ENCODE assay signal across 1 cellular context in the genomic region with DNA sequence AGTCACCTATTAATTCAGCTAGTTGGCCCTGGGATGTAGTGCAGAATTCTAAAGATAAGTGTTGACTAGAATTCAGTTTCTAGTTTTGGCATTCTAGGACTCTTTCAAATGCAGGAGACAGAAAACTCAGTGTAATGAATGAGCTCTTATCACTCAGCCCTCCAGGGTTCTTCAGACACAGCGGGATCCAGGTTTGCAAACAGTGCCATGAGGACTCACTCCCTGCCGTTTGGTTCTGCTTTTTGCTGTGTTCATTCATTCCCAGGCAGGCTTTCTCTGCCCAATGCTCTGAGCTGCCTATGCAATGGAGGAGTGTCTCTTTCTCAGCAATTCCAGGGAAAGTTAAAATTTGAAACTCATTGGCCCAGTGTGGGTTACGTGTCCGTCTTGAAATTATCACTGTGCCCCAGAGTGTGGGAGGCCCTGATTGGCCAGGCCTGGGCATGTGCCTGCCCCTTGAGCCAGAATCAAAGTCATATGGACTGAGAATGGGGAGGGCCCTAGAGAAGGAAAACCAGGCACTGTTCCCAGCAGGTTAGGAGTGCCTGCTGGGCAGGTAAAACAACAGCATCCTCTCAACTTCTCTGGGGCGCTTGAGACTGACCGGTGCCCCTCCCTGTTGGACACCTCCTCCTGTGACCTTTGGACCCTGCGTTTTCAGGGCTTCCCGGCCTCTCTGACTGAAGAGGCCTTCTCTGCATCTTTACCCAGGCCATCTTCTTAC.
TF ChIP-seq lines count a peak whose summit lies in the region.

No MANE protein-coding gene starts in this region.

TF ChIP-seq in HEK293, 187 proteins besides CTCF, POLR2A, EP300 and RAD21 (continued from another document and continues in another):
- TF ChIP-seq, protein P1, sequence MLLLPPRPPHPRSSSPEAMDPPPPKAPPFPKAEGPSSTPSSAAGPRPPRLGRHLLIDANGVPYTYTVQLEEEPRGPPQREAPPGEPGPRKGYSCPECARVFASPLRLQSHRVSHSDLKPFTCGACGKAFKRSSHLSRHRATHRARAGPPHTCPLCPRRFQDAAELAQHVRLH (tag by site-specific recombination; IDR thresholded peaks at IDR 0.05): no peak
- TF ChIP-seq ZNF660 (tag by site-specific recombination; IDR thresholded peaks at IDR 0.05) (no peak), ZNF76 (tag by site-specific recombination; IDR thresholded peaks at IDR 0.05; ENCODE audit: borderline replicate concordance, low read depth) (no peak), SP2 (tag by site-specific recombination; IDR thresholded peaks at IDR 0.05) (peak; percentile 43), SETDB1 (IDR thresholded peaks at IDR 0.05; ENCODE audit: insufficient read length, low read length) (no peak), SALL2 (tag by site-specific recombination; IDR thresholded peaks at IDR 0.05; ENCODE audit: borderline replicate concordance) (no peak), ZNF596 (tag by site-specific recombination; IDR thresholded peaks at IDR 0.05) (no peak), ZFP69B (tag by site-specific recombination; IDR thresholded peaks at IDR 0.05) (no peak), ZNF175 (tag by site-specific recombination; IDR thresholded peaks at IDR 0.05) (no peak), HOXA7 (CRISPR knock-in tag; IDR thresholded peaks at IDR 0.05; ENCODE audit: borderline replicate concordance) (no peak), ZBTB49 (tag by site-specific recombination; IDR thresholded peaks at IDR 0.05; ENCODE audit: low read depth) (no peak), ZNF560 (tag by site-specific recombination; IDR thresholded peaks at IDR 0.05; ENCODE audit: borderline replicate concordance) (no peak), ZNF488 (tag by site-specific recombination; IDR thresholded peaks at IDR 0.05) (no peak), ZNF48 (tag by site-specific recombination; IDR thresholded peaks at IDR 0.05) (no peak), BCL11A (tag by site-specific recombination; IDR thresholded peaks at IDR 0.05; ENCODE audit: low read depth) (no peak), ZNF768 (tag by site-specific recombination; IDR thresholded peaks at IDR 0.05) (no peak), ZNF571 (tag by site-specific recombination; IDR thresholded peaks at IDR 0.05) (no peak), ZNF792 (tag by site-specific recombination; IDR thresholded peaks at IDR 0.05) (no peak), ZNF398 (tag by site-specific recombination; IDR thresholded peaks at IDR 0.05) (no peak), TRIM28 (IDR thresholded peaks at IDR 0.05; ENCODE audit: borderline replicate concordance, low read length) (0 out of 2 replicates have a peak, but pooled peaks have one; percentile 62), KLF10 (tag by site-specific recombination; IDR thresholded peaks at IDR 0.05) (no peak), ZNF777 (tag by site-specific recombination; IDR thresholded peaks at IDR 0.05; ENCODE audit: borderline replicate concordance) (no peak), ZNF623 (tag by site-specific recombination; IDR thresholded peaks at IDR 0.05) (no peak), ZNF266 (tag by site-specific recombination; IDR thresholded peaks at IDR 0.05; ENCODE audit: low read depth) (no peak), ZNF664 (tag by site-specific recombination; IDR thresholded peaks at IDR 0.05) (no peak), SP3 (tag by site-specific recombination; IDR thresholded peaks at IDR 0.05) (no peak), ZNF274 (IDR thresholded peaks at IDR 0.05; ENCODE audit: low read length) (no peak), ZNF274 (tag by site-specific recombination; IDR thresholded peaks at IDR 0.05; ENCODE audit: borderline replicate concordance) (no peak), OVOL3 (tag by site-specific recombination; IDR thresholded peaks at IDR 0.05) (no peak), ZNF391 (tag by site-specific recombination; IDR thresholded peaks at IDR 0.05; ENCODE audit: borderline replicate concordance, low read depth) (no peak), ZNF692 (tag by site-specific recombination; IDR thresholded peaks at IDR 0.05) (no peak), ZNF555 (tag by site-specific recombination; conservative IDR thresholded peaks at IDR 0.05) (no peak), ZNF239 (tag by site-specific recombination; IDR thresholded peaks at IDR 0.05) (no peak), OSR2 (tag by site-specific recombination; IDR thresholded peaks at IDR 0.05) (no peak), ZNF837 (tag by site-specific recombination; IDR thresholded peaks at IDR 0.05) (no peak), GLIS2 (tag by site-specific recombination; IDR thresholded peaks at IDR 0.05) (no peak), ZIC2 (tag by site-specific recombination; IDR thresholded peaks at IDR 0.05) (peak; percentile 94), ZFHX2 (tag by site-specific recombination; conservative IDR thresholded peaks at IDR 0.05) (no peak), MEIS1 (CRISPR knock-in tag; IDR thresholded peaks at IDR 0.05; ENCODE audit: borderline replicate concordance) (no peak)
- TF ChIP-seq, protein P2, sequence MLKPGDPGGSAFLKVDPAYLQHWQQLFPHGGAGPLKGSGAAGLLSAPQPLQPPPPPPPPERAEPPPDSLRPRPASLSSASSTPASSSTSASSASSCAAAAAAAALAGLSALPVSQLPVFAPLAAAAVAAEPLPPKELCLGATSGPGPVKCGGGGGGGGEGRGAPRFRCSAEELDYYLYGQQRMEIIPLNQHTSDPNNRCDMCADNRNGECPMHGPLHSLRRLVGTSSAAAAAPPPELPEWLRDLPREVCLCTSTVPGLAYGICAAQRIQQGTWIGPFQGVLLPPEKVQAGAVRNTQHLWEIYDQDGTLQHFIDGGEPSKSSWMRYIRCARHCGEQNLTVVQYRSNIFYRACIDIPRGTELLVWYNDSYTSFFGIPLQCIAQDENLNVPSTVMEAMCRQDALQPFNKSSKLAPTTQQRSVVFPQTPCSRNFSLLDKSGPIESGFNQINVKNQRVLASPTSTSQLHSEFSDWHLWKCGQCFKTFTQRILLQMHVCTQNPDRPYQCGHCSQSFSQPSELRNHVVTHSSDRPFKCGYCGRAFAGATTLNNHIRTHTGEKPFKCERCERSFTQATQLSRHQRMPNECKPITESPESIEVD (tag by site-specific recombination; IDR thresholded peaks at IDR 0.05): peak; percentile 92
- TF ChIP-seq, protein P3, sequence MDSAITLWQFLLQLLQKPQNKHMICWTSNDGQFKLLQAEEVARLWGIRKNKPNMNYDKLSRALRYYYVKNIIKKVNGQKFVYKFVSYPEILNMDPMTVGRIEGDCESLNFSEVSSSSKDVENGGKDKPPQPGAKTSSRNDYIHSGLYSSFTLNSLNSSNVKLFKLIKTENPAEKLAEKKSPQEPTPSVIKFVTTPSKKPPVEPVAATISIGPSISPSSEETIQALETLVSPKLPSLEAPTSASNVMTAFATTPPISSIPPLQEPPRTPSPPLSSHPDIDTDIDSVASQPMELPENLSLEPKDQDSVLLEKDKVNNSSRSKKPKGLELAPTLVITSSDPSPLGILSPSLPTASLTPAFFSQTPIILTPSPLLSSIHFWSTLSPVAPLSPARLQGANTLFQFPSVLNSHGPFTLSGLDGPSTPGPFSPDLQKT (IDR thresholded peaks at IDR 0.05; ENCODE audit: borderline replicate concordance, low read depth, low read length): no peak
- TF ChIP-seq, protein P4, sequence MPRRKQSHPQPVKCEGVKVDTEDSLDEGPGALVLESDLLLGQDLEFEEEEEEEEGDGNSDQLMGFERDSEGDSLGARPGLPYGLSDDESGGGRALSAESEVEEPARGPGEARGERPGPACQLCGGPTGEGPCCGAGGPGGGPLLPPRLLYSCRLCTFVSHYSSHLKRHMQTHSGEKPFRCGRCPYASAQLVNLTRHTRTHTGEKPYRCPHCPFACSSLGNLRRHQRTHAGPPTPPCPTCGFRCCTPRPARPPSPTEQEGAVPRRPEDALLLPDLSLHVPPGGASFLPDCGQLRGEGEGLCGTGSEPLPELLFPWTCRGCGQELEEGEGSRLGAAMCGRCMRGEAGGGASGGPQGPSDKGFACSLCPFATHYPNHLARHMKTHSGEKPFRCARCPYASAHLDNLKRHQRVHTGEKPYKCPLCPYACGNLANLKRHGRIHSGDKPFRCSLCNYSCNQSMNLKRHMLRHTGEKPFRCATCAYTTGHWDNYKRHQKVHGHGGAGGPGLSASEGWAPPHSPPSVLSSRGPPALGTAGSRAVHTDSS (tag by site-specific recombination; IDR thresholded peaks at IDR 0.05): no peak
- TF ChIP-seq, protein P5, sequence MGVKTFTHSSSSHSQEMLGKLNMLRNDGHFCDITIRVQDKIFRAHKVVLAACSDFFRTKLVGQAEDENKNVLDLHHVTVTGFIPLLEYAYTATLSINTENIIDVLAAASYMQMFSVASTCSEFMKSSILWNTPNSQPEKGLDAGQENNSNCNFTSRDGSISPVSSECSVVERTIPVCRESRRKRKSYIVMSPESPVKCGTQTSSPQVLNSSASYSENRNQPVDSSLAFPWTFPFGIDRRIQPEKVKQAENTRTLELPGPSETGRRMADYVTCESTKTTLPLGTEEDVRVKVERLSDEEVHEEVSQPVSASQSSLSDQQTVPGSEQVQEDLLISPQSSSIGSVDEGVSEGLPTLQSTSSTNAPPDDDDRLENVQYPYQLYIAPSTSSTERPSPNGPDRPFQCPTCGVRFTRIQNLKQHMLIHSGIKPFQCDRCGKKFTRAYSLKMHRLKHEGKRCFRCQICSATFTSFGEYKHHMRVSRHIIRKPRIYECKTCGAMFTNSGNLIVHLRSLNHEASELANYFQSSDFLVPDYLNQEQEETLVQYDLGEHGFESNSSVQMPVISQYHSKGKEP (tag by site-specific recombination; IDR thresholded peaks at IDR 0.05): peak; percentile 24; the same call in 1 of the 2 replicates
- TF ChIP-seq, protein P6, sequence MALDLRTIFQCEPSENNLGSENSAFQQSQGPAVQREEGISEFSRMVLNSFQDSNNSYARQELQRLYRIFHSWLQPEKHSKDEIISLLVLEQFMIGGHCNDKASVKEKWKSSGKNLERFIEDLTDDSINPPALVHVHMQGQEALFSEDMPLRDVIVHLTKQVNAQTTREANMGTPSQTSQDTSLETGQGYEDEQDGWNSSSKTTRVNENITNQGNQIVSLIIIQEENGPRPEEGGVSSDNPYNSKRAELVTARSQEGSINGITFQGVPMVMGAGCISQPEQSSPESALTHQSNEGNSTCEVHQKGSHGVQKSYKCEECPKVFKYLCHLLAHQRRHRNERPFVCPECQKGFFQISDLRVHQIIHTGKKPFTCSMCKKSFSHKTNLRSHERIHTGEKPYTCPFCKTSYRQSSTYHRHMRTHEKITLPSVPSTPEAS (tag by site-specific recombination; IDR thresholded peaks at IDR 0.05): no peak
- TF ChIP-seq, protein P7, sequence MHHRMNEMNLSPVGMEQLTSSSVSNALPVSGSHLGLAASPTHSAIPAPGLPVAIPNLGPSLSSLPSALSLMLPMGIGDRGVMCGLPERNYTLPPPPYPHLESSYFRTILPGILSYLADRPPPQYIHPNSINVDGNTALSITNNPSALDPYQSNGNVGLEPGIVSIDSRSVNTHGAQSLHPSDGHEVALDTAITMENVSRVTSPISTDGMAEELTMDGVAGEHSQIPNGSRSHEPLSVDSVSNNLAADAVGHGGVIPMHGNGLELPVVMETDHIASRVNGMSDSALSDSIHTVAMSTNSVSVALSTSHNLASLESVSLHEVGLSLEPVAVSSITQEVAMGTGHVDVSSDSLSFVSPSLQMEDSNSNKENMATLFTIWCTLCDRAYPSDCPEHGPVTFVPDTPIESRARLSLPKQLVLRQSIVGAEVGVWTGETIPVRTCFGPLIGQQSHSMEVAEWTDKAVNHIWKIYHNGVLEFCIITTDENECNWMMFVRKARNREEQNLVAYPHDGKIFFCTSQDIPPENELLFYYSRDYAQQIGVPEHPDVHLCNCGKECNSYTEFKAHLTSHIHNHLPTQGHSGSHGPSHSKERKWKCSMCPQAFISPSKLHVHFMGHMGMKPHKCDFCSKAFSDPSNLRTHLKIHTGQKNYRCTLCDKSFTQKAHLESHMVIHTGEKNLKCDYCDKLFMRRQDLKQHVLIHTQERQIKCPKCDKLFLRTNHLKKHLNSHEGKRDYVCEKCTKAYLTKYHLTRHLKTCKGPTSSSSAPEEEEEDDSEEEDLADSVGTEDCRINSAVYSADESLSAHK (tag by site-specific recombination; IDR thresholded peaks at IDR 0.05): 0 out of 2 replicates have a peak, but pooled peaks have one; percentile 16
